8 cellular contexts compared by ENCODE assay signal in genomic region chr5:53170748-53171349, GRCh38.
A peak's percentile ranks its signal among the peaks of the same experiment; 100 is the strongest.
DNase-seq lines count a peak whose midpoint lies in the region; ATAC-seq and TF ChIP-seq lines count a peak whose summit lies in the region.

No MANE protein-coding gene starts in this region.

- H3K27ac ChIP-seq in breast epithelium (no peak overlapping the region), lung (ENCODE audit: low read depth in 1 of 2, low read length in 1 of 2) (no peak overlapping the region)

- H3K9me3 ChIP-seq in breast epithelium (no peaks in the 10 kb centered on the region), lung (ENCODE audit: control insufficient read depth in 2 of 2, insufficient read depth in 1 of 2, low read length in 1 of 2) (no peaks in the 10 kb centered on the region)

- DNase-seq in AG10803 (ENCODE audit: low read depth) = peak; percentile 56
- peak; percentile 28 for DNase-seq in GM13977 (ENCODE audit: low spot score)
- peak; percentile 21 for DNase-seq in NCI-H1694 (lab: John Stamatoyannopoulos, UW)
- DNase-seq in breast epithelium (ENCODE audit: low spot score in 2 of 2) = no peak
- no peak for DNase-seq in lung (ENCODE audit: low spot score)
- no peak for DNase-seq in NCI-H2081 treated with DMSO at 0.1 percent for 48 hours (lab: John Stamatoyannopoulos, UW)

- no peaks in the 10 kb centered on the region for H3K27me3 ChIP-seq in breast epithelium
- H3K27me3 ChIP-seq in lung (ENCODE audit: control insufficient read depth, insufficient read depth) = no peaks in the 10 kb centered on the region

- TF ChIP-seq POLR2A in breast epithelium (IDR thresholded peaks at IDR 0.05) = no peak
- no peak for TF ChIP-seq POLR2A in GM18505 (IDR thresholded peaks at IDR 0.05; ENCODE audit: borderline replicate concordance, extremely low read depth, insufficient read depth, insufficient read length)

- ATAC-seq in lung (ENCODE audit: insufficient read depth, low FRiP score) = no peak
- no peak for ATAC-seq in GM18505 (IDR thresholded peaks at IDR 0.05; ENCODE audit: unreplicated experiment)
- no peak for ATAC-seq in HG03457 (IDR thresholded peaks at IDR 0.05; ENCODE audit: unreplicated experiment)

- no peaks in the 10 kb centered on the region for H3K36me3 ChIP-seq in breast epithelium
- no peaks in the 10 kb centered on the region for H3K36me3 ChIP-seq in lung (ENCODE audit: control insufficient read depth in 2 of 2, insufficient read depth in 2 of 2, low read length in 2 of 2)

- in situ Hi-C loops in GM13977 (cut with MboI; ENCODE audit: low pct_unique_long_range_greater_than_20kb, low sequenced_read_pairs, unreplicated experiment) = loop anchor here (25.0 kb wide), 1 partner anchor 1066 kb away; no protein-coding TSS in a partner anchor

- intact Hi-C loops in breast epithelium (cut with DNase I; ENCODE audit: low total_unique reads) = no loop called here

- 90 to 98% methylated on average over 1 of the region's 1 CpG for WGBS in lung, 2 donors

- H3K4me1 ChIP-seq in breast epithelium (no peaks in the 10 kb centered on the region), lung (ENCODE audit: control insufficient read depth in 2 of 2, insufficient read depth in 2 of 2, low read length in 2 of 2) (peaks cover 0 to 3% of the 10 kb centered on the region in 2 donors)

- H3K4me3 ChIP-seq in AG10803 (ENCODE audit: low read length) (no peak overlapping the region), breast epithelium (no peak overlapping the region), lung (no peak overlapping the region)

- peak; percentile 78 for TF ChIP-seq CTCF in AG10803 (conservative IDR thresholded peaks at IDR 0.05; ENCODE audit: low read length)
- TF ChIP-seq CTCF in GM13977 (IDR thresholded peaks at IDR 0.05; ENCODE audit: extremely low read depth, insufficient read depth, missing control alignments) = peak; percentile 73
- TF ChIP-seq CTCF in breast epithelium (IDR thresholded peaks at IDR 0.05) = peak; percentile 20 to 46 (median 41)
- TF ChIP-seq CTCF in lung (IDR thresholded peaks at IDR 0.05; ENCODE audit: control extremely low read depth, extremely low read depth) = peak; percentile 21

Comparison
In these comparisons a context has a peak if more than half of its experiments do, and no peak if none do; other contexts are left out.
1. DNase-seq: peak in AG10803 (single experiment), GM13977 (single experiment) and NCI-H1694 (single experiment); none in breast epithelium (0 of 2), lung (single experiment) and NCI-H2081 treated with DMSO at 0.1 percent for 48 hours (single experiment).
2. CTCF ChIP-seq: peak in every context shown above with its lines; median percentile 78 in AG10803; 73 in GM13977; 41 in breast epithelium; 21 in lung.